23 cellular contexts compared by ENCODE assay signal in the genomic region with DNA sequence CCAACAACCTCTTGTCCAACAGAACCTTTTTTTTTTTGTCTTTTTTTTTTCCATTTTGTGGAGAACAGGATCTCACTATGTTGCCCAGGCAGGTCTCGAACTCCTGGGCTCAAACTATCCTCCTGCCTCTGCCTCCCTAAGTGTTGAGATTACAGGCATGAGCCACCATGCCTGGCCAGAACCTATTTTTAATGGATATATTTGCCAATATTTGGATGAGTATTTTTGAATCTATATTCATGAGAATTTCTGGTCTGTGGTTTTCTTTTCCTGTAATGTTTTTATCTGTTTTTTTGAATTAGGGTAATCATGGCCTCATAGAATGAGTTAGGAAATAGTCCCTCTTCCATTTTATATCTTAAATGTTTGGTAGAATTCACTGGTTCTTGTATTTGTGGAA.
"Had no signal": no experiment of that assay in that cellular context is flagged by ENCODE, and none has a peak within 500 bp of the region (broad histone marks: within the 10 kb centered on the region; RNA-seq: fewer than 3 reads in every experiment).

No MANE protein-coding gene starts in this region.

- H3K4me1 ChIP-seq: colonic mucosa, esophagus squamous epithelium, foreskin keratinocyte, gastrocnemius medialis, gastroesophageal sphincter, heart left ventricle, heart right ventricle had no signal

- ATAC-seq: effector memory CD8-positive, alpha-beta T cell; esophagus mucosa; foreskin keratinocyte; gastrocnemius medialis; gastroesophageal sphincter; heart left ventricle; heart right ventricle had no signal

- DNase-seq: colonic mucosa; cortex of kidney; dermis blood vessel endothelial cell; dorsolateral prefrontal cortex; effector CD4-positive, alpha-beta T cell; effector CD8-positive, alpha-beta T cell; effector memory CD4-positive, alpha-beta T cell; effector memory CD8-positive, alpha-beta T cell; endodermal cell; erythroblast; esophagus squamous epithelium; foreskin fibroblast; foreskin keratinocyte; foreskin melanocyte; gastrocnemius medialis; glutamatergic neuron; head of caudate nucleus; heart left ventricle; heart right ventricle had no signal

- H3K27ac ChIP-seq: colonic mucosa, coronary artery, dorsolateral prefrontal cortex, epithelial cell of prostate, esophagus squamous epithelium, foreskin keratinocyte, gastrocnemius medialis, gastroesophageal sphincter, heart left ventricle, heart right ventricle had no signal

- H3K9me3 ChIP-seq: colonic mucosa, esophagus squamous epithelium, gastrocnemius medialis had no signal

- H3K36me3 ChIP-seq: colonic mucosa, esophagus squamous epithelium, gastrocnemius medialis, gastroesophageal sphincter, heart left ventricle, heart right ventricle had no signal

- H3K4me3 ChIP-seq: colonic mucosa, coronary artery, dorsolateral prefrontal cortex, esophagus squamous epithelium, gastrocnemius medialis, gastroesophageal sphincter, heart left ventricle, heart right ventricle had no signal

- H3K27me3 ChIP-seq: colonic mucosa, esophagus squamous epithelium, foreskin keratinocyte, gastrocnemius medialis, gastroesophageal sphincter had no signal
